ENCODE assay signal across 1 cellular context in the genomic region with DNA sequence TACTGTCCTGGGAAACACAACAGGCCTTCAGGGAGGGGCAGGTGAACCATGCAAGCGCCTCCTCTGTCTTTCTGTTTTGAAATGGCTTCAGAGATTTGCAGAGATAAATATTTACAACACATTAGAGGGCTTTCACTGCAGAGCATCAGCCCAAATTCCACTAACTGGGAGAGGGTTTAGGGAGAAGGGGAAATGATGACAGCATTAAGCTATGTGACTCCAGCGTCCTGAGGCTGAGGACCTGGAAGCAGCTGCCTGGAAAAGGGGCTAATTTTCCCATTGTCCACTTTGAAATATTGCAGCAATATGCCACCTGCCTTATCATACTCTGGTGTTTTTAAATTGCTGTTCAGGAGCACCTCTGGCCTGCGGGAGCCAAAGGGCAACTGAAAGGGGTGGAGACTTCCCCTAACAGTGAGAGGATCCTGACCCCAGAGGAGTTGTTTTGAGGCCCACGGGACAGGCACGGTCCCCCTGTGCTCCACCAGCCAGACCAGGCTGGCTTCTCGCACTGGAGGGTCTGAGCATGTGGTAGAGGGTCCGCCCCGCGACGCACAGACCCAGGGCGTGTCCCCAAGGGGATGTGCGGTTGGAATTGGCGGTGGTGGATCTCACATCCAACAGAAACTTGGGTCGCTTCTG.
TF ChIP-seq lines count a peak whose summit lies in the region.

No MANE protein-coding gene starts in this region.

TF ChIP-seq in HepG2, 621 proteins besides CTCF, POLR2A, EP300 and RAD21 (continued from another document and continues in another):
- TF ChIP-seq, protein P1, sequence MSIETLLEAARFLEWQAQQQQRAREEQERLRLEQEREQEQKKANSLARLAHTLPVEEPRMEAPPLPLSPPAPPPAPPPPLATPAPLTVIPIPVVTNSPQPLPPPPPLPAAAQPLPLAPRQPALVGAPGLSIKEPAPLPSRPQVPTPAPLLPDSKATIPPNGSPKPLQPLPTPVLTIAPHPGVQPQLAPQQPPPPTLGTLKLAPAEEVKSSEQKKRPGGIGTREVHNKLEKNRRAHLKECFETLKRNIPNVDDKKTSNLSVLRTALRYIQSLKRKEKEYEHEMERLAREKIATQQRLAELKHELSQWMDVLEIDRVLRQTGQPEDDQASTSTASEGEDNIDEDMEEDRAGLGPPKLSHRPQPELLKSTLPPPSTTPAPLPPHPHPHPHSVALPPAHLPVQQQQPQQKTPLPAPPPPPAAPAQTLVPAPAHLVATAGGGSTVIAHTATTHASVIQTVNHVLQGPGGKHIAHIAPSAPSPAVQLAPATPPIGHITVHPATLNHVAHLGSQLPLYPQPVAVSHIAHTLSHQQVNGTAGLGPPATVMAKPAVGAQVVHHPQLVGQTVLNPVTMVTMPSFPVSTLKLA (IDR thresholded peaks at IDR 0.05): no peak
- TF ChIP-seq XBP1 (CRISPR knock-in tag; IDR thresholded peaks at IDR 0.05): no peak
- peak; percentile 54; the same call in 1 of the 2 replicates for TF ChIP-seq ZBTB3 (CRISPR knock-in tag; IDR thresholded peaks at IDR 0.05; ENCODE audit: borderline replicate concordance, low read depth)
- no peak for TF ChIP-seq ZNF577 (CRISPR knock-in tag; IDR thresholded peaks at IDR 0.05; ENCODE audit: borderline replicate concordance, low read depth)
- TF ChIP-seq KAT2B (IDR thresholded peaks at IDR 0.05; ENCODE audit: borderline replicate concordance, low read depth, low read length): no peak
- TF ChIP-seq, protein P2, sequence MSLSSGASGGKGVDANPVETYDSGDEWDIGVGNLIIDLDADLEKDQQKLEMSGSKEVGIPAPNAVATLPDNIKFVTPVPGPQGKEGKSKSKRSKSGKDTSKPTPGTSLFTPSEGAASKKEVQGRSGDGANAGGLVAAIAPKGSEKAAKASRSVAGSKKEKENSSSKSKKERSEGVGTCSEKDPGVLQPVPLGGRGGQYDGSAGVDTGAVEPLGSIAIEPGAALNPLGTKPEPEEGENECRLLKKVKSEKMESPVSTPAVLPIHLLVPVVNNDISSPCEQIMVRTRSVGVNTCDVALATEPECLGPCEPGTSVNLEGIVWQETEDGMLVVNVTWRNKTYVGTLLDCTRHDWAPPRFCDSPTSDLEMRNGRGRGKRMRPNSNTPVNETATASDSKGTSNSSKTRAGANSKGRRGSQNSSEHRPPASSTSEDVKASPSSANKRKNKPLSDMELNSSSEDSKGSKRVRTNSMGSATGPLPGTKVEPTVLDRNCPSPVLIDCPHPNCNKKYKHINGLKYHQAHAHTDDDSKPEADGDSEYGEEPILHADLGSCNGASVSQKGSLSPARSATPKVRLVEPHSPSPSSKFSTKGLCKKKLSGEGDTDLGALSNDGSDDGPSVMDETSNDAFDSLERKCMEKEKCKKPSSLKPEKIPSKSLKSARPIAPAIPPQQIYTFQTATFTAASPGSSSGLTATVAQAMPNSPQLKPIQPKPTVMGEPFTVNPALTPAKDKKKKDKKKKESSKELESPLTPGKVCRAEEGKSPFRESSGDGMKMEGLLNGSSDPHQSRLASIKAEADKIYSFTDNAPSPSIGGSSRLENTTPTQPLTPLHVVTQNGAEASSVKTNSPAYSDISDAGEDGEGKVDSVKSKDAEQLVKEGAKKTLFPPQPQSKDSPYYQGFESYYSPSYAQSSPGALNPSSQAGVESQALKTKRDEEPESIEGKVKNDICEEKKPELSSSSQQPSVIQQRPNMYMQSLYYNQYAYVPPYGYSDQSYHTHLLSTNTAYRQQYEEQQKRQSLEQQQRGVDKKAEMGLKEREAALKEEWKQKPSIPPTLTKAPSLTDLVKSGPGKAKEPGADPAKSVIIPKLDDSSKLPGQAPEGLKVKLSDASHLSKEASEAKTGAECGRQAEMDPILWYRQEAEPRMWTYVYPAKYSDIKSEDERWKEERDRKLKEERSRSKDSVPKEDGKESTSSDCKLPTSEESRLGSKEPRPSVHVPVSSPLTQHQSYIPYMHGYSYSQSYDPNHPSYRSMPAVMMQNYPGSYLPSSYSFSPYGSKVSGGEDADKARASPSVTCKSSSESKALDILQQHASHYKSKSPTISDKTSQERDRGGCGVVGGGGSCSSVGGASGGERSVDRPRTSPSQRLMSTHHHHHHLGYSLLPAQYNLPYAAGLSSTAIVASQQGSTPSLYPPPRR (CRISPR knock-in tag; IDR thresholded peaks at IDR 0.05; ENCODE audit: borderline replicate concordance): peak; percentile 93
- no peak for TF ChIP-seq ZSCAN30 (CRISPR knock-in tag; IDR thresholded peaks at IDR 0.05)
- no peak for TF ChIP-seq CENPT (CRISPR knock-in tag; IDR thresholded peaks at IDR 0.05; ENCODE audit: low read depth)
- no peak; the same call in 1 of the 2 replicates for TF ChIP-seq ZNF772 (CRISPR knock-in tag; IDR thresholded peaks at IDR 0.05)
- no peak for TF ChIP-seq SKI (IDR thresholded peaks at IDR 0.05; ENCODE audit: partially characterized antibody)
- no peak for TF ChIP-seq ZNF224 (CRISPR knock-in tag; IDR thresholded peaks at IDR 0.05)
- TF ChIP-seq KAT7 (CRISPR knock-in tag; IDR thresholded peaks at IDR 0.05; ENCODE audit: borderline replicate concordance): no peak
- TF ChIP-seq, protein P3, sequence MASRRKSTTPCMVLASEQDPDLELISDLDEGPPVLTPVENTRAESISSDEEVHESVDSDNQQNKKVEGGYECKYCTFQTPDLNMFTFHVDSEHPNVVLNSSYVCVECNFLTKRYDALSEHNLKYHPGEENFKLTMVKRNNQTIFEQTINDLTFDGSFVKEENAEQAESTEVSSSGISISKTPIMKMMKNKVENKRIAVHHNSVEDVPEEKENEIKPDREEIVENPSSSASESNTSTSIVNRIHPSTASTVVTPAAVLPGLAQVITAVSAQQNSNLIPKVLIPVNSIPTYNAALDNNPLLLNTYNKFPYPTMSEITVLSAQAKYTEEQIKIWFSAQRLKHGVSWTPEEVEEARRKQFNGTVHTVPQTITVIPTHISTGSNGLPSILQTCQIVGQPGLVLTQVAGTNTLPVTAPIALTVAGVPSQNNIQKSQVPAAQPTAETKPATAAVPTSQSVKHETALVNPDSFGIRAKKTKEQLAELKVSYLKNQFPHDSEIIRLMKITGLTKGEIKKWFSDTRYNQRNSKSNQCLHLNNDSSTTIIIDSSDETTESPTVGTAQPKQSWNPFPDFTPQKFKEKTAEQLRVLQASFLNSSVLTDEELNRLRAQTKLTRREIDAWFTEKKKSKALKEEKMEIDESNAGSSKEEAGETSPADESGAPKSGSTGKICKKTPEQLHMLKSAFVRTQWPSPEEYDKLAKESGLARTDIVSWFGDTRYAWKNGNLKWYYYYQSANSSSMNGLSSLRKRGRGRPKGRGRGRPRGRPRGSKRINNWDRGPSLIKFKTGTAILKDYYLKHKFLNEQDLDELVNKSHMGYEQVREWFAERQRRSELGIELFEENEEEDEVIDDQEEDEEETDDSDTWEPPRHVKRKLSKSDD (CRISPR knock-in tag; IDR thresholded peaks at IDR 0.05; ENCODE audit: low read depth): peak; percentile 18; the same call in 1 of the 2 replicates
- TF ChIP-seq KMT2B (CRISPR knock-in tag; IDR thresholded peaks at IDR 0.05): peak; percentile 17; the same call in 1 of the 2 replicates
- no peak for TF ChIP-seq ZNF460 (CRISPR knock-in tag; IDR thresholded peaks at IDR 0.05; ENCODE audit: borderline replicate concordance)
- TF ChIP-seq CREB1 (IDR thresholded peaks at IDR 0.05): no peak
- peak; percentile 75 for TF ChIP-seq CREB1 (CRISPR knock-in tag; IDR thresholded peaks at IDR 0.05)
- peak; percentile 84 for TF ChIP-seq ETV5 (CRISPR knock-in tag; IDR thresholded peaks at IDR 0.05; ENCODE audit: borderline replicate concordance)
- TF ChIP-seq ZNF292 (CRISPR knock-in tag; IDR thresholded peaks at IDR 0.05; ENCODE audit: borderline replicate concordance, low read depth): peak; percentile 67; the same call in 1 of the 2 replicates
- TF ChIP-seq, protein P4, sequence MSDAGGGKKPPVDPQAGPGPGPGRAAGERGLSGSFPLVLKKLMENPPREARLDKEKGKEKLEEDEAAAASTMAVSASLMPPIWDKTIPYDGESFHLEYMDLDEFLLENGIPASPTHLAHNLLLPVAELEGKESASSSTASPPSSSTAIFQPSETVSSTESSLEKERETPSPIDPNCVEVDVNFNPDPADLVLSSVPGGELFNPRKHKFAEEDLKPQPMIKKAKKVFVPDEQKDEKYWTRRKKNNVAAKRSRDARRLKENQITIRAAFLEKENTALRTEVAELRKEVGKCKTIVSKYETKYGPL (CRISPR knock-in tag; IDR thresholded peaks at IDR 0.05): no peak
- TF ChIP-seq ZNF709 (CRISPR knock-in tag; IDR thresholded peaks at IDR 0.05): no peak
- TF ChIP-seq ISL2 (CRISPR knock-in tag; IDR thresholded peaks at IDR 0.05): peak; percentile 94
- TF ChIP-seq, protein P5, sequence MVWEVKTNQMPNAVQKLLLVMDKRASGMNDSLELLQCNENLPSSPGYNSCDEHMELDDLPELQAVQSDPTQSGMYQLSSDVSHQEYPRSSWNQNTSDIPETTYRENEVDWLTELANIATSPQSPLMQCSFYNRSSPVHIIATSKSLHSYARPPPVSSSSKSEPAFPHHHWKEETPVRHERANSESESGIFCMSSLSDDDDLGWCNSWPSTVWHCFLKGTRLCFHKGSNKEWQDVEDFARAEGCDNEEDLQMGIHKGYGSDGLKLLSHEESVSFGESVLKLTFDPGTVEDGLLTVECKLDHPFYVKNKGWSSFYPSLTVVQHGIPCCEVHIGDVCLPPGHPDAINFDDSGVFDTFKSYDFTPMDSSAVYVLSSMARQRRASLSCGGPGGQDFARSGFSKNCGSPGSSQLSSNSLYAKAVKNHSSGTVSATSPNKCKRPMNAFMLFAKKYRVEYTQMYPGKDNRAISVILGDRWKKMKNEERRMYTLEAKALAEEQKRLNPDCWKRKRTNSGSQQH (CRISPR knock-in tag; IDR thresholded peaks at IDR 0.05; ENCODE audit: low read depth): no peak
- TF ChIP-seq ZNF225 (CRISPR knock-in tag; IDR thresholded peaks at IDR 0.05): peak; percentile 74; the same call in 1 of the 2 replicates
- TF ChIP-seq MAZ (IDR thresholded peaks at IDR 0.05; ENCODE audit: borderline replicate concordance, low read depth, low read length): no peak
- 0 out of 2 replicates have a peak, but pooled peaks have one; percentile 27 for TF ChIP-seq MAZ (CRISPR knock-in tag; IDR thresholded peaks at IDR 0.05; ENCODE audit: low read depth)
- TF ChIP-seq, protein P6, sequence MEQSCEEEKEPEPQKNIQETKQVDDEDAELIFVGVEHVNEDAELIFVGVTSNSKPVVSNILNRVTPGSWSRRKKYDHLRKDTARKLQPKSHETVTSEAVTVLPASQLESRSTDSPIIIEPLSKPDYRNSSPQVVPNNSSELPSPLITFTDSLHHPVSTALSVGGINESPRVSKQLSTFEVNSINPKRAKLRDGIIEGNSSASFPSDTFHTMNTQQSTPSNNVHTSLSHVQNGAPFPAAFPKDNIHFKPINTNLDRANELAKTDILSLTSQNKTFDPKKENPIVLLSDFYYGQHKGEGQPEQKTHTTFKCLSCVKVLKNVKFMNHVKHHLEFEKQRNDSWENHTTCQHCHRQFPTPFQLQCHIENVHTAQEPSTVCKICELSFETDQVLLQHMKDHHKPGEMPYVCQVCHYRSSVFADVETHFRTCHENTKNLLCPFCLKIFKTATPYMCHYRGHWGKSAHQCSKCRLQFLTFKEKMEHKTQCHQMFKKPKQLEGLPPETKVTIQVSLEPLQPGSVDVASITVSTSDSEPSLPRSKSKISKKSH (CRISPR knock-in tag; IDR thresholded peaks at IDR 0.05; ENCODE audit: borderline replicate concordance): no peak
- TF ChIP-seq PRMT3 (CRISPR knock-in tag; IDR thresholded peaks at IDR 0.05; ENCODE audit: borderline replicate concordance, low read depth): no peak
- no peak for TF ChIP-seq MYNN (CRISPR knock-in tag; IDR thresholded peaks at IDR 0.05; ENCODE audit: low read depth)
- no peak for TF ChIP-seq HNF4G (IDR thresholded peaks at IDR 0.05; ENCODE audit: borderline replicate concordance, low read depth, low read length)
- TF ChIP-seq HNF4G (CRISPR knock-in tag; IDR thresholded peaks at IDR 0.05; ENCODE audit: borderline replicate concordance, low read depth): 0 out of 2 replicates have a peak, but pooled peaks have one; percentile 78
- TF ChIP-seq ZNF749 (CRISPR knock-in tag; IDR thresholded peaks at IDR 0.05; ENCODE audit: borderline replicate concordance): no peak; the same call in 1 of the 2 replicates
- TF ChIP-seq ZNF326 (CRISPR knock-in tag; IDR thresholded peaks at IDR 0.05; ENCODE audit: borderline replicate concordance): no peak
- TF ChIP-seq ZMYM4 (CRISPR knock-in tag; IDR thresholded peaks at IDR 0.05): no peak; the same call in 1 of the 2 replicates
- TF ChIP-seq, protein P7, sequence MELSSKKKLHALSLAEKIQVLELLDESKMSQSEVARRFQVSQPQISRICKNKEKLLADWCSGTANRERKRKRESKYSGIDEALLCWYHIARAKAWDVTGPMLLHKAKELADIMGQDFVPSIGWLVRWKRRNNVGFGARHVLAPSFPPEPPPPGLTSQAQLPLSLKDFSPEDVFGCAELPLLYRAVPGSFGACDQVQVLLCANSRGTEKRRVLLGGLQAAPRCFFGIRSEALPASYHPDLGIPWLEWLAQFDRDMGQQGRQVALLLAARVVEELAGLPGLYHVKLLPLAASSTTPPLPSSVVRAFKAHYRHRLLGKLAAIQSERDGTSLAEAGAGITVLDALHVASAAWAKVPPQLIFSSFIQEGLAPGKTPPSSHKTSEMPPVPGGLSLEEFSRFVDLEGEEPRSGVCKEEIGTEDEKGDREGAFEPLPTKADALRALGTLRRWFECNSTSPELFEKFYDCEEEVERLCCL (CRISPR knock-in tag; IDR thresholded peaks at IDR 0.05; ENCODE audit: borderline replicate concordance): no peak
- 0 out of 2 replicates have a peak, but pooled peaks have one; percentile 33 for TF ChIP-seq ETV6 (CRISPR knock-in tag; conservative IDR thresholded peaks at IDR 0.05)
- TF ChIP-seq, protein P8, sequence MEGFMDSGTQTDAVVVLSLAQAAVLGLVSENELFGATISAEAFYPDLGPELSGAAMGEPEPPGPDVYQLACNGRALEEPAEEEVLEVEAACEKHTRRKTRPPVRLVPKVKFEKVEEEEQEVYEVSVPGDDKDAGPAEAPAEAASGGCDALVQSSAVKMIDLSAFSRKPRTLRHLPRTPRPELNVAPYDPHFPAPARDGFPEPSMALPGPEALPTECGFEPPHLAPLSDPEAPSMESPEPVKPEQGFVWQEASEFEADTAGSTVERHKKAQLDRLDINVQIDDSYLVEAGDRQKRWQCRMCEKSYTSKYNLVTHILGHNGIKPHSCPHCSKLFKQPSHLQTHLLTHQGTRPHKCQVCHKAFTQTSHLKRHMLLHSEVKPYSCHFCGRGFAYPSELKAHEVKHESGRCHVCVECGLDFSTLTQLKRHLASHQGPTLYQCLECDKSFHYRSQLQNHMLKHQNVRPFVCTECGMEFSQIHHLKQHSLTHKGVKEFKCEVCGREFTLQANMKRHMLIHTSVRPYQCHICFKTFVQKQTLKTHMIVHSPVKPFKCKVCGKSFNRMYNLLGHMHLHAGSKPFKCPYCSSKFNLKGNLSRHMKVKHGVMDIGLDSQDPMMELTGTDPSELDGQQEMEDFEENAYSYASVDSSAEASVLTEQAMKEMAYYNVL (CRISPR knock-in tag; IDR thresholded peaks at IDR 0.05; ENCODE audit: borderline replicate concordance): 0 out of 2 replicates have a peak, but pooled peaks have one; percentile 71
- TF ChIP-seq, protein P9, sequence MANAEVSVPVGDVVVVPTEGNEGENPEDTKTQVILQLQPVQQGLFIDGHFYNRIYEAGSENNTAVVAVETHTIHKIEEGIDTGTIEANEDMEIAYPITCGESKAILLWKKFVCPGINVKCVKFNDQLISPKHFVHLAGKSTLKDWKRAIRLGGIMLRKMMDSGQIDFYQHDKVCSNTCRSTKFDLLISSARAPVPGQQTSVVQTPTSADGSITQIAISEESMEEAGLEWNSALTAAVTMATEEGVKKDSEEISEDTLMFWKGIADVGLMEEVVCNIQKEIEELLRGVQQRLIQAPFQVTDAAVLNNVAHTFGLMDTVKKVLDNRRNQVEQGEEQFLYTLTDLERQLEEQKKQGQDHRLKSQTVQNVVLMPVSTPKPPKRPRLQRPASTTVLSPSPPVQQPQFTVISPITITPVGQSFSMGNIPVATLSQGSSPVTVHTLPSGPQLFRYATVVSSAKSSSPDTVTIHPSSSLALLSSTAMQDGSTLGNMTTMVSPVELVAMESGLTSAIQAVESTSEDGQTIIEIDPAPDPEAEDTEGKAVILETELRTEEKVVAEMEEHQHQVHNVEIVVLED (CRISPR knock-in tag; IDR thresholded peaks at IDR 0.05; ENCODE audit: borderline replicate concordance): peak; percentile 55; the same call in 1 of the 2 replicates
- TF ChIP-seq HNRNPH1 (optimal IDR thresholded peaks at IDR 0.05; ENCODE audit: low read depth, low read length): no peak
- no peak for TF ChIP-seq ZFP41 (CRISPR knock-in tag; IDR thresholded peaks at IDR 0.05; ENCODE audit: borderline replicate concordance)
